13 cellular contexts compared by ENCODE assay signal in the genomic region with DNA sequence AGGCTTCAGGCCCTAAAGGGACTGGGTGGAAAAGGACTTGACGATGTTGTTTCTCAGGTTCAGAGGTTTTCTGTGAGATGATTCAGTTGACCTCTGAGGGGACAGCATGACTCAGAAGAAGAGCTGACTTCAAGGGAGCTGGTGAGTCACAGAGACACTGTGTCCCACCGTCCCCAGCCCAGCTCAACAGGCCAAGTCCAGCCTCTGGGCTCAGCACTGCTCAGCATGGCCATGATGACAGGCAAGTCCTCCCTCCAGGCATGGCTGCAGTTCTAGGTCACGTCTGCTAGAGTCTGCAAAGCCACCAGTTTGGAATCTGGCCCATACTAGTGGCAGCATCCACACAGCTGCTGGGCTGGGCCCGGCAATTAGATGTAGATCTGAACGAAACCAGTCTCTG. TPM values are rescaled to one million over a fixed set of nuclear protein-coding genes. Genes with fewer than 3 reads are reported as not detected.
DNase-seq lines count a peak whose midpoint lies in the region; ATAC-seq, FAIRE-seq and TF ChIP-seq lines count a peak whose summit lies in the region.
"Had no signal": no experiment of that assay in that cellular context is flagged by ENCODE, and none has a peak within 500 bp of the region (broad histone marks: within the 10 kb centered on the region; RNA-seq: fewer than 3 reads in every experiment).

No MANE protein-coding gene starts in this region.

- no peaks in the 10 kb centered on the region for H3K79me2 ChIP-seq in GM12878 (ENCODE audit: control insufficient read depth, insufficient read depth, low read length)

- H3K27me3 ChIP-seq in GM12878 (replicated peaks in 1 of 2; ENCODE audit: control insufficient read depth in 2 of 2, insufficient read depth in 2 of 2, low read length in 1 of 2) (peaks cover 1 to 4% of the 10 kb centered on the region in 2 experiments; a peak in 3 of 4 replicates), lower lobe of right lung (ENCODE audit: low read depth) (peaks cover 5% of the 10 kb centered on the region)
- H3K27me3 ChIP-seq: uterus had no signal

- no TSS peak for BruUV-seq in GM12878 (replicated peaks; lab: Mats Ljungman, UMichigan)

- 13% methylated on average over 5 of the region's 5 CpGs for WGBS in GM12878 (ENCODE audit: insufficient coverage, insufficient replicate concordance, low lambda C conversion rate, missing lambda C conversion rate)

- no peak overlapping the region for H3K9ac ChIP-seq in GM12878 (ENCODE audit: control insufficient read depth, insufficient read depth, low read length)
- H3K9ac ChIP-seq: KMS-11 had no signal

- H3K36me3 ChIP-seq in GM12878 (ENCODE audit: control insufficient read depth in 2 of 2, insufficient read depth in 2 of 2, low read length in 1 of 2) (no peaks in the 10 kb centered on the region), lower lobe of right lung (no peaks in the 10 kb centered on the region)
- H3K36me3 ChIP-seq: prostate gland, uterus had no signal

- POLR2A ChIA-PET in GM12878 (lab: Charles Lee), result no interaction called here

- H3K9me3 ChIP-seq in GM12878 (replicated peaks; ENCODE audit: control insufficient read depth, insufficient read depth, low read length) (no peaks in the 10 kb centered on the region; the same call in 2 of the 3 replicates), lower lobe of right lung (no peaks in the 10 kb centered on the region)
- H3K9me3 ChIP-seq: prostate gland, uterus had no signal

- RAD21 ChIA-PET in GM12878 (lab: Charles Lee; ENCODE audit: unreplicated experiment), result no interaction called here

- no peaks in the 10 kb centered on the region for H4K20me1 ChIP-seq in GM12878 (ENCODE audit: control insufficient read depth, insufficient read depth)

- H3K4me2 ChIP-seq in GM12878 (ENCODE audit: control insufficient read depth, insufficient read depth), result no peak overlapping the region
- H3K4me2 ChIP-seq: KMS-11 had no signal

- intact Hi-C loops in GM12878 (cut with micrococcal nuclease; ENCODE audit: unreplicated experiment), result no loop called here
- intact Hi-C loops in lower lobe of right lung (cut with DNase I), result no loop called here

- peak; percentile 50; the same call in 2 of the 3 replicates for ATAC-seq in GM12878
- no peak for ATAC-seq in lower lobe of right lung

- SMC1A ChIA-PET in GM12878 (lab: Charles Lee; ENCODE audit: uncharacterized antibody, unreplicated experiment), result no interaction called here

- CTCF ChIA-PET in GM12878 (lab: Yijun Ruan, JAX), result no interaction called here

- no peak overlapping the region for H2AFZ ChIP-seq in GM12878 (ENCODE audit: control insufficient read depth, low read depth, low read length)

- FAIRE-seq in GM12878 (lab: Jason Lieb, UNC), result no peak

- H3K4me3 ChIP-seq in AG10803 (ENCODE audit: low read length) (no peak overlapping the region), GM12878 (no peak overlapping the region), lower lobe of right lung (no peak overlapping the region)
- H3K4me3 ChIP-seq: prostate gland, uterus had no signal

- in situ Hi-C loops in GM12878 (cut with MboI), result no loop called here

- TF ChIP-seq POLR2A in GM12878 (IDR thresholded peaks at IDR 0.05; ENCODE audit: low read depth, low read length), result no peak

- DNase-seq in AG10803 (ENCODE audit: low read depth) (peak; percentile 26), HK-2 (ENCODE audit: unreplicated experiment) (peak; percentile 11), GM12878 (ENCODE audit: low read depth, low spot score) (no peak), lower lobe of right lung (peak; percentile 25), NCI-H69 (lab: John Stamatoyannopoulos, UW) (no peak), NCI-H1105 treated with DMSO at 0.1 percent for 48 hours (lab: John Stamatoyannopoulos, UW) (no peak), SHP77 (lab: John Stamatoyannopoulos, UW) (no peak), globus pallidus (ENCODE audit: low spot score) (no peak)
- DNase-seq: NCI-H510A, uterus had no signal

- H3K27ac ChIP-seq in GM12878 (ENCODE audit: control insufficient read depth, insufficient read depth) (no peak overlapping the region), lower lobe of right lung (no peak overlapping the region)
- H3K27ac ChIP-seq: C4-2B, KMS-11, prostate gland, uterus had no signal

- TF ChIP-seq RAD21 in GM12878 (IDR thresholded peaks at IDR 0.05; ENCODE audit: insufficient read depth, low read depth, low read length), result no peak

- no peak for TF ChIP-seq EP300 in GM12878 (IDR thresholded peaks at IDR 0.05; ENCODE audit: borderline replicate concordance in 1 of 2, control insufficient read depth in 1 of 2, low read depth in 2 of 2, low read length in 2 of 2)

- TF ChIP-seq CTCF in AG10803 (conservative IDR thresholded peaks at IDR 0.05; ENCODE audit: low read length) (no peak), GM12878 (IDR thresholded peaks at IDR 0.05 in 2 of 3, conservative IDR thresholded peaks at IDR 0.05 in 1 of 3; ENCODE audit: control insufficient read depth in 2 of 3, extremely low read depth in 1 of 3, insufficient read depth in 1 of 3, low read depth in 3 of 3, low read length in 3 of 3) (no peak), lower lobe of right lung (IDR thresholded peaks at IDR 0.05) (no peak)

- H3K4me1 ChIP-seq in GM12878 (ENCODE audit: control insufficient read depth, insufficient read depth, low read length) (no peaks in the 10 kb centered on the region), lower lobe of right lung (no peaks in the 10 kb centered on the region)
- H3K4me1 ChIP-seq: uterus had no signal

TF ChIP-seq in GM12878, 131 proteins besides CTCF, POLR2A, EP300 and RAD21:
- no peak for TF ChIP-seq CHD2 (IDR thresholded peaks at IDR 0.05; ENCODE audit: borderline replicate concordance, low read depth, low read length)
- no peak for TF ChIP-seq ATF3 (IDR thresholded peaks at IDR 0.05; ENCODE audit: borderline replicate concordance, extremely low read depth, low read depth, low read length)
- TF ChIP-seq, protein P1, sequence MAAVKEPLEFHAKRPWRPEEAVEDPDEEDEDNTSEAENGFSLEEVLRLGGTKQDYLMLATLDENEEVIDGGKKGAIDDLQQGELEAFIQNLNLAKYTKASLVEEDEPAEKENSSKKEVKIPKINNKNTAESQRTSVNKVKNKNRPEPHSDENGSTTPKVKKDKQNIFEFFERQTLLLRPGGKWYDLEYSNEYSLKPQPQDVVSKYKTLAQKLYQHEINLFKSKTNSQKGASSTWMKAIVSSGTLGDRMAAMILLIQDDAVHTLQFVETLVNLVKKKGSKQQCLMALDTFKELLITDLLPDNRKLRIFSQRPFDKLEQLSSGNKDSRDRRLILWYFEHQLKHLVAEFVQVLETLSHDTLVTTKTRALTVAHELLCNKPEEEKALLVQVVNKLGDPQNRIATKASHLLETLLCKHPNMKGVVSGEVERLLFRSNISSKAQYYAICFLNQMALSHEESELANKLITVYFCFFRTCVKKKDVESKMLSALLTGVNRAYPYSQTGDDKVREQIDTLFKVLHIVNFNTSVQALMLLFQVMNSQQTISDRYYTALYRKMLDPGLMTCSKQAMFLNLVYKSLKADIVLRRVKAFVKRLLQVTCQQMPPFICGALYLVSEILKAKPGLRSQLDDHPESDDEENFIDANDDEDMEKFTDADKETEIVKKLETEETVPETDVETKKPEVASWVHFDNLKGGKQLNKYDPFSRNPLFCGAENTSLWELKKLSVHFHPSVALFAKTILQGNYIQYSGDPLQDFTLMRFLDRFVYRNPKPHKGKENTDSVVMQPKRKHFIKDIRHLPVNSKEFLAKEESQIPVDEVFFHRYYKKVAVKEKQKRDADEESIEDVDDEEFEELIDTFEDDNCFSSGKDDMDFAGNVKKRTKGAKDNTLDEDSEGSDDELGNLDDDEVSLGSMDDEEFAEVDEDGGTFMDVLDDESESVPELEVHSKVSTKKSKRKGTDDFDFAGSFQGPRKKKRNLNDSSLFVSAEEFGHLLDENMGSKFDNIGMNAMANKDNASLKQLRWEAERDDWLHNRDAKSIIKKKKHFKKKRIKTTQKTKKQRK (IDR thresholded peaks at IDR 0.05; ENCODE audit: low read depth, low read length), result no peak

RNA-seq across cellular contexts. Expression of gene TRIM29, which starts 12.9 kb away (rescaled TPM):
- total RNA-seq in GM12878 (2013; cell fraction: nucleolus; rRNA removed), result 0.44 TPM in 1 of 2 replicates, not detected in the other
- total RNA-seq in GM12878 (2014; rRNA removed) (not detected in 2 replicates), GM12878 (2014; rRNA removed; fragmentation: Illumina TruSeq; extraction: Trizol) (not detected in 2 replicates), GM12878 (2021) (not detected in 2 replicates), lower lobe of right lung (8.3 TPM)
- 0.26 TPM for polyA plus RNA-seq in GM12878 (2011; ENCODE audit: low read depth)
- polyA plus RNA-seq in GM12878 (2011; rRNA removed) (0.37 TPM in 1 of 2 replicates, not detected in the other), GM12878 (2014; fragmentation: Illumina TruSeq; extraction: Trizol) (0.10 and 0.76 TPM in 2 replicates), GM12878 (2014; fragmentation: Nextera tagmentation; extraction: Ambion mirVana) (not detected), GM12878 (2014; rRNA removed) (0.04 and 0.08 TPM in 2 replicates), GM12878 (2016; fragmentation: Nextera tagmentation; extraction: Ambion mirVana) (under 1 TPM; 0.26 to 0.67 TPM)
- 0.25 and 0.28 TPM in 2 replicates for polyA plus RNA-seq in GM12878 (2011; cell fraction: cytosol; rRNA removed)
- 0.10 and 0.21 TPM in 2 replicates for polyA plus RNA-seq in GM12878 (2011; cell fraction: nucleus; rRNA removed)
- 0.18 and 0.66 TPM in 2 replicates for polyA plus RNA-seq in GM12878 (2012)
- polyA minus RNA-seq in GM12878 (2011; rRNA and poly(A)+ RNA removed), result 0.21 and 0.95 TPM in 2 replicates
- polyA minus RNA-seq in GM12878 (2011; cell fraction: cytosol; rRNA and poly(A)+ RNA removed), result 1.1 and 2.8 TPM in 2 replicates
- polyA minus RNA-seq in GM12878 (2011; cell fraction: nucleus; rRNA and poly(A)+ RNA removed), result 0.29 TPM in 1 of 2 replicates, not detected in the other

Comparison
In these comparisons a context has a peak if more than half of its experiments do, and no peak if none do; other contexts are left out.
1. DNase-seq: peak in AG10803 (single experiment), HK-2 (single experiment) and lower lobe of right lung (single experiment); none in GM12878 (single experiment), NCI-H69 (single experiment), NCI-H1105 treated with DMSO at 0.1 percent for 48 hours (single experiment), SHP77 (0 of 2) and globus pallidus (single experiment).